In the genomic region with DNA sequence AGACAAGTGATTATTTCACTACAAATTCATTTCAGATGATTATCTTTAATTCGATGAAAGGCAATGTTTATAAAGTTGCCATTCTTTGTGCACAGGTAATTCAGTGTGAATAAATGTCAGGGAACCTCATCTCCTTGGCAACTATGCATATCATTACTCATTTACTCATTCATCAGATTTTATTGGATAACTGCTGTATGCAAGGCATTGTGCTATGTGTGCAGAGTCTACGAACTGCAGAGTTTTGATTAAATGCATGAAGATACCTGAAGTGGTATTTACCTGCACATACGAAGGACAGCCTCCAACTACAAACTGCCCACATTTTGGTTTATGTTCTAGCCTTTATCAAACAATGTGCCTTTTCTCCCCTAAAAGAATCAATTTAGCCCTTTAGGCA, we compare ENCODE assay signal across 1 cellular context.
TF ChIP-seq lines count a peak whose summit lies in the region.

No MANE protein-coding gene starts in this region.

TF ChIP-seq in liver, 16 proteins besides CTCF, POLR2A, EP300 and RAD21 (continued from another document):
- TF ChIP-seq, protein P1, sequence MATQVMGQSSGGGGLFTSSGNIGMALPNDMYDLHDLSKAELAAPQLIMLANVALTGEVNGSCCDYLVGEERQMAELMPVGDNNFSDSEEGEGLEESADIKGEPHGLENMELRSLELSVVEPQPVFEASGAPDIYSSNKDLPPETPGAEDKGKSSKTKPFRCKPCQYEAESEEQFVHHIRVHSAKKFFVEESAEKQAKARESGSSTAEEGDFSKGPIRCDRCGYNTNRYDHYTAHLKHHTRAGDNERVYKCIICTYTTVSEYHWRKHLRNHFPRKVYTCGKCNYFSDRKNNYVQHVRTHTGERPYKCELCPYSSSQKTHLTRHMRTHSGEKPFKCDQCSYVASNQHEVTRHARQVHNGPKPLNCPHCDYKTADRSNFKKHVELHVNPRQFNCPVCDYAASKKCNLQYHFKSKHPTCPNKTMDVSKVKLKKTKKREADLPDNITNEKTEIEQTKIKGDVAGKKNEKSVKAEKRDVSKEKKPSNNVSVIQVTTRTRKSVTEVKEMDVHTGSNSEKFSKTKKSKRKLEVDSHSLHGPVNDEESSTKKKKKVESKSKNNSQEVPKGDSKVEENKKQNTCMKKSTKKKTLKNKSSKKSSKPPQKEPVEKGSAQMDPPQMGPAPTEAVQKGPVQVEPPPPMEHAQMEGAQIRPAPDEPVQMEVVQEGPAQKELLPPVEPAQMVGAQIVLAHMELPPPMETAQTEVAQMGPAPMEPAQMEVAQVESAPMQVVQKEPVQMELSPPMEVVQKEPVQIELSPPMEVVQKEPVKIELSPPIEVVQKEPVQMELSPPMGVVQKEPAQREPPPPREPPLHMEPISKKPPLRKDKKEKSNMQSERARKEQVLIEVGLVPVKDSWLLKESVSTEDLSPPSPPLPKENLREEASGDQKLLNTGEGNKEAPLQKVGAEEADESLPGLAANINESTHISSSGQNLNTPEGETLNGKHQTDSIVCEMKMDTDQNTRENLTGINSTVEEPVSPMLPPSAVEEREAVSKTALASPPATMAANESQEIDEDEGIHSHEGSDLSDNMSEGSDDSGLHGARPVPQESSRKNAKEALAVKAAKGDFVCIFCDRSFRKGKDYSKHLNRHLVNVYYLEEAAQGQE (IDR thresholded peaks at IDR 0.05), result no peak
- TF ChIP-seq, protein P2, sequence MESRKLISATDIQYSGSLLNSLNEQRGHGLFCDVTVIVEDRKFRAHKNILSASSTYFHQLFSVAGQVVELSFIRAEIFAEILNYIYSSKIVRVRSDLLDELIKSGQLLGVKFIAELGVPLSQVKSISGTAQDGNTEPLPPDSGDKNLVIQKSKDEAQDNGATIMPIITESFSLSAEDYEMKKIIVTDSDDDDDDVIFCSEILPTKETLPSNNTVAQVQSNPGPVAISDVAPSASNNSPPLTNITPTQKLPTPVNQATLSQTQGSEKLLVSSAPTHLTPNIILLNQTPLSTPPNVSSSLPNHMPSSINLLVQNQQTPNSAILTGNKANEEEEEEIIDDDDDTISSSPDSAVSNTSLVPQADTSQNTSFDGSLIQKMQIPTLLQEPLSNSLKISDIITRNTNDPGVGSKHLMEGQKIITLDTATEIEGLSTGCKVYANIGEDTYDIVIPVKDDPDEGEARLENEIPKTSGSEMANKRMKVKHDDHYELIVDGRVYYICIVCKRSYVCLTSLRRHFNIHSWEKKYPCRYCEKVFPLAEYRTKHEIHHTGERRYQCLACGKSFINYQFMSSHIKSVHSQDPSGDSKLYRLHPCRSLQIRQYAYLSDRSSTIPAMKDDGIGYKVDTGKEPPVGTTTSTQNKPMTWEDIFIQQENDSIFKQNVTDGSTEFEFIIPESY (IDR thresholded peaks at IDR 0.05), result no peak
- no peak for TF ChIP-seq FOXA2 (IDR thresholded peaks at IDR 0.05)
- no peak for TF ChIP-seq GABPA (IDR thresholded peaks at IDR 0.05 in 1 of 2, conservative IDR thresholded peaks at IDR 0.05 in 1 of 2)
- TF ChIP-seq, protein P3, sequence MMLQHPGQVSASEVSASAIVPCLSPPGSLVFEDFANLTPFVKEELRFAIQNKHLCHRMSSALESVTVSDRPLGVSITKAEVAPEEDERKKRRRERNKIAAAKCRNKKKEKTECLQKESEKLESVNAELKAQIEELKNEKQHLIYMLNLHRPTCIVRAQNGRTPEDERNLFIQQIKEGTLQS (IDR thresholded peaks at IDR 0.05), result no peak
- TF ChIP-seq SP1 (IDR thresholded peaks at IDR 0.05), result no peak
- TF ChIP-seq YY1 (IDR thresholded peaks at IDR 0.05), result no peak
